In the genomic region with DNA sequence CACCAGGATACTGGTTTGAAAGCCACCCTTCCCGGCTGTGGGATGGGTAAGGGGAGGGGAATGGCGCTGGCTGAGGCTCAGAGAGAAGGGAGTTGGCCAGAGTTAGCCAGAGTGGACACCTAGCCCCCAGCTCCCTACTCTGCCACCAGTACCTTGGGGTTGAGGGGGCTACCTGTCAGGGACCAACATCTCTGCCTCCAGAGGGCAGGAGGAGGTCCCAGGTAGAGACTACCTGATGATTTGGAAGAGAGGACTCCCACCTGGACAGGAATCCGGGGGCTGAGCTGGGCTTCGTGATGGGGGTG, we compare ENCODE assay signal across 14 cellular contexts. TPM values are rescaled to one million over a fixed set of nuclear protein-coding genes. Genes with fewer than 3 reads are reported as not detected.
DNase-seq lines count a peak whose midpoint lies in the region; ATAC-seq, FAIRE-seq and TF ChIP-seq lines count a peak whose summit lies in the region.
"Had no signal": no experiment of that assay in that cellular context is flagged by ENCODE, and none has a peak within 500 bp of the region (broad histone marks: within the 10 kb centered on the region; RNA-seq: fewer than 3 reads in every experiment).

No MANE protein-coding gene starts in this region.

- H3K4me3 Mint-ChIP-seq in activated CD4-positive, alpha-beta T cell treated with anti-CD3 and anti-CD28 coated beads, Interleukin-2, amount 10 ng/mL, durations not matched to agents 24 days and 14 days = no peak overlapping the region
- H3K4me3 Mint-ChIP-seq: activated CD4-positive, alpha-beta T cell treated with anti-CD3 and anti-CD28 coated beads for 36 hours had no signal

- H3K4me1 ChIP-seq in HepG2 (ENCODE audit: insufficient read depth, low read length) (peaks cover 76% of the 10 kb centered on the region), stomach (peaks cover 39 to 64% (median 62%) of the 10 kb centered on the region in 4 donors)

- ATAC-seq in HepG2 (peak; percentile 5), HG02938 (IDR thresholded peaks at IDR 0.05; ENCODE audit: unreplicated experiment) (no peak), GM18498 (IDR thresholded peaks at IDR 0.05; ENCODE audit: unreplicated experiment) (no peak), GM19395 (IDR thresholded peaks at IDR 0.05; ENCODE audit: unreplicated experiment) (no peak)

- POLR2A ChIA-PET in HepG2 (lab: Yijun Ruan, JAX) = interaction anchor here (1.2 to 4.6 kb wide), 9 partner anchors 8 to 218 kb away, joined by 3 to 92 read pairs (median 11); a partner anchor contains a TSS

- H3K4me3 ChIP-seq in HepG2 (replicated peaks in 1 of 3; ENCODE audit: insufficient read depth in 1 of 3, low read depth in 2 of 3, low read length in 3 of 3) = peak overlapping the region in 2 of 3 experiments; percentile 66 to 69; a peak in 5 of 6 replicates
- H3K4me3 ChIP-seq in stomach = peak overlapping the region in 2 of 4 donors; percentile 62 to 66
- H3K4me3 ChIP-seq: GM23248 had no signal

- H3K79me2 ChIP-seq in HepG2 (ENCODE audit: insufficient read depth, low read length) = peaks cover 67% of the 10 kb centered on the region

- H3K36me3 ChIP-seq in HepG2 (replicated peaks in 1 of 2; ENCODE audit: control insufficient read depth in 1 of 2, insufficient read depth in 2 of 2, low read length in 2 of 2) (no peaks in the 10 kb centered on the region), stomach (no peaks in the 10 kb centered on the region)

- H3K27me3 ChIP-seq in HepG2 (ENCODE audit: control insufficient read depth in 1 of 2, insufficient read depth in 2 of 2, low read length in 2 of 2) = no peaks in the 10 kb centered on the region
- peaks cover 0 to 32% (median 0%) of the 10 kb centered on the region in 3 donors for H3K27me3 ChIP-seq in stomach

- TF ChIP-seq EP300 in HepG2 (IDR thresholded peaks at IDR 0.05; ENCODE audit: low read depth in 2 of 2, low read length in 2 of 2) (no peak), HepG2 (CRISPR knock-in tag; IDR thresholded peaks at IDR 0.05; ENCODE audit: borderline replicate concordance) (no peak), stomach (IDR thresholded peaks at IDR 0.05) (no peak)

- WGBS in HepG2 (ENCODE audit: low lambda C conversion rate) = 38% methylated on average over 2 of the region's 4 CpGs
- WGBS in stomach, 5 donors = 31 to 51% (median 39%) methylated on average over 2 to 4 of the region's 4 CpGs

- H3K9ac ChIP-seq in HepG2 (ENCODE audit: insufficient read depth, low read depth, low read length) = peak overlapping the region; percentile 89
- H3K9ac ChIP-seq: GM23248 had no signal

- H2AFZ ChIP-seq in HepG2 (ENCODE audit: low read length) = no peak overlapping the region
- H2AFZ ChIP-seq: GM23248 had no signal

- no peak for TF ChIP-seq RAD21 in HepG2 (CRISPR knock-in tag; IDR thresholded peaks at IDR 0.05)

- H3K27ac ChIP-seq in angular gyrus (ENCODE audit: low read depth, low read length) (peak overlapping the region; percentile 88), HepG2 (ENCODE audit: extremely low read length, insufficient read depth, low read length) (peak overlapping the region; percentile 100), stomach (peak overlapping the region; percentile 89 to 93 (median 91))
- H3K27ac ChIP-seq: GM23248 had no signal

- CTCF ChIA-PET in HepG2 (lab: Yijun Ruan, JAX; ENCODE audit: low intra/inter-chr PET ratio, low total read pairs) = interaction anchor here (1.2 to 1.3 kb wide), 2 partner anchors 13 to 20 kb away, joined by 4 to 8 read pairs; no protein-coding TSS in a partner anchor

- H3K27me3 Mint-ChIP-seq in activated CD4-positive, alpha-beta T cell treated with anti-CD3 and anti-CD28 coated beads, Interleukin-2, amount 10 ng/mL, durations not matched to agents 24 days and 14 days = peaks cover 17% of the 10 kb centered on the region

- peak overlapping the region; percentile 60 for H3K27ac Mint-ChIP-seq in activated CD4-positive, alpha-beta T cell treated with anti-CD3 and anti-CD28 coated beads, Interleukin-2, amount 10 ng/mL, durations not matched to agents 24 days and 14 days
- H3K27ac Mint-ChIP-seq: activated CD4-positive, alpha-beta T cell treated with anti-CD3 and anti-CD28 coated beads for 36 hours; naive B cell had no signal

- no peaks in the 10 kb centered on the region for H4K20me1 ChIP-seq in HepG2 (ENCODE audit: insufficient read depth, low read length)

- no TSS peak for BruUV-seq in HepG2 (replicated peaks; lab: Mats Ljungman, UMichigan)

- in situ Hi-C loops in HepG2 (cut with HindIII; ENCODE audit: extremely low pct_ligation_motif_present, low pct_unique_long_range_greater_than_20kb) = no loop called here

- H3K9me3 ChIP-seq in HepG2 (ENCODE audit: low read length) (no peaks in the 10 kb centered on the region), stomach (no peaks in the 10 kb centered on the region)

- peak overlapping the region; percentile 93 for H3K4me2 ChIP-seq in HepG2 (ENCODE audit: low read depth, low read length)

- TF ChIP-seq POLR2A in HepG2 (IDR thresholded peaks at IDR 0.05; ENCODE audit: insufficient read depth in 1 of 2, low read depth in 2 of 2, low read length in 2 of 2) (no peak), stomach (IDR thresholded peaks at IDR 0.05) (no peak)

- H3K4me1 Mint-ChIP-seq in activated CD4-positive, alpha-beta T cell treated with anti-CD3 and anti-CD28 coated beads, Interleukin-2, amount 10 ng/mL, durations not matched to agents 24 days and 14 days = peaks cover 9% of the 10 kb centered on the region

- no peaks in the 10 kb centered on the region for H3K36me3 Mint-ChIP-seq in activated CD4-positive, alpha-beta T cell treated with anti-CD3 and anti-CD28 coated beads, Interleukin-2, amount 10 ng/mL, durations not matched to agents 24 days and 14 days (ENCODE audit: low read depth)
- H3K36me3 Mint-ChIP-seq: naive B cell had no signal

- DNase-seq in activated CD4-positive, alpha-beta T cell treated with anti-CD3 and anti-CD28 coated beads, Interleukin-2, amount 10 ng/mL, durations not matched to agents 24 days and 14 days = no peak
- DNase-seq in activated CD4-positive, alpha-beta T cell treated with anti-CD3 and anti-CD28 coated beads for 1 hour = no peak
- no peak for DNase-seq in HepG2 (ENCODE audit: low spot score)
- DNase-seq in stomach = no peak
- DNase-seq: COR-L47, GF-D8, GM23248, naive B cell, NCI-H1930 had no signal

- intact Hi-C loops in activated CD4-positive, alpha-beta T cell treated with anti-CD3 and anti-CD28 coated beads, Interleukin-2, amount 10 ng/mL, durations not matched to agents 24 days and 14 days (cut with micrococcal nuclease) = no loop called here
- intact Hi-C loops in HepG2 (cut with micrococcal nuclease; ENCODE audit: unreplicated experiment) (no loop called here), stomach (cut with DNase I; ENCODE audit: low total_unique reads) (no loop called here)

- no peak for FAIRE-seq in HepG2 (lab: Jason Lieb, UNC)

- no peaks in the 10 kb centered on the region for H3K9me3 Mint-ChIP-seq in activated CD4-positive, alpha-beta T cell treated with anti-CD3 and anti-CD28 coated beads, Interleukin-2, amount 10 ng/mL, durations not matched to agents 24 days and 14 days
- H3K9me3 Mint-ChIP-seq: naive B cell had no signal

- TF ChIP-seq CTCF in HepG2 (CRISPR knock-in tag; IDR thresholded peaks at IDR 0.05) (no peak), stomach (IDR thresholded peaks at IDR 0.05) (no peak)

RNA-seq across cellular contexts. Expression of a gene that starts 3.7 kb away (rescaled TPM):
- total RNA-seq in activated CD4-positive, alpha-beta T cell treated with anti-CD3 and anti-CD28 coated beads, Interleukin-2, amount 10 ng/mL, durations not matched to agents 24 days and 14 days = 1.1 and 1.2 TPM in 2 replicates
- total RNA-seq in HepG2 (2016; rRNA removed; fragmentation: Illumina TruSeq; extraction: Trizol) (7.9 and 10.2 TPM in 2 replicates), stomach (100 to 1,000 TPM in 3 of 5 donors, 10 to 100 TPM in 1, 1 to 10 TPM in 1; 6.4 to 527 (median 240) TPM)
- 6.6 and 7.4 TPM in 2 replicates for total RNA-seq in HepG2 (2016; cell fraction: cytosol; rRNA removed; fragmentation: Illumina TruSeq; extraction: Trizol; ENCODE audit: low read depth)
- total RNA-seq in HepG2 (2016; cell fraction: insoluble cytoplasmic fraction; rRNA removed; fragmentation: Illumina TruSeq; extraction: Trizol) = 6.8 and 10.3 TPM in 2 replicates
- 8.2 and 8.5 TPM in 2 replicates for total RNA-seq in HepG2 (2016; cell fraction: membrane; rRNA removed; fragmentation: Illumina TruSeq; extraction: Trizol)
- 16.7 and 20.6 TPM in 2 replicates for total RNA-seq in HepG2 (2016; cell fraction: nucleus; rRNA removed; fragmentation: Illumina TruSeq; extraction: Trizol)
- polyA plus RNA-seq in HepG2 (2011; rRNA removed) (25.9 and 33.2 TPM in 2 replicates), stomach (10 to 100 TPM; 19.0 to 45.9 (median 20.5) TPM)
- polyA plus RNA-seq in HepG2 (2011; cell fraction: cytosol; rRNA removed) = 17.4 and 19.1 TPM in 2 replicates
- 140 and 154 TPM in 2 replicates for polyA plus RNA-seq in HepG2 (2011; cell fraction: nucleus; rRNA removed)
- 27.5 and 41.4 TPM in 2 replicates for polyA plus RNA-seq in HepG2 (2012)
- polyA plus RNA-seq in HepG2 (2016; cell fraction: cytosol; fragmentation: Illumina TruSeq; extraction: Trizol; ENCODE audit: low read depth) = 1.8 and 2.1 TPM in 2 replicates
- polyA plus RNA-seq in HepG2 (2016; cell fraction: insoluble cytoplasmic fraction; fragmentation: Illumina TruSeq; extraction: Trizol; ENCODE audit: low read depth) = 12.8 and 17.2 TPM in 2 replicates
- polyA plus RNA-seq in HepG2 (2016; cell fraction: membrane; fragmentation: Illumina TruSeq; extraction: Trizol; ENCODE audit: low read depth) = 5.7 and 6.2 TPM in 2 replicates
- polyA plus RNA-seq in HepG2 (2016; cell fraction: nucleus; fragmentation: Illumina TruSeq; extraction: Trizol; ENCODE audit: insufficient read depth, low read depth) = 69.8 and 76.1 TPM in 2 replicates
- polyA minus RNA-seq in HepG2 (2011; rRNA and poly(A)+ RNA removed; ENCODE audit: low replicate concordance) = 2.9 and 52.2 TPM in 2 replicates
- polyA minus RNA-seq in HepG2 (2011; cell fraction: cytosol; rRNA and poly(A)+ RNA removed) = 27.3 and 36.7 TPM in 2 replicates
- polyA minus RNA-seq in HepG2 (2011; cell fraction: nucleus; rRNA and poly(A)+ RNA removed) = 39.0 and 39.4 TPM in 2 replicates
- total RNA-seq: GM23248 had no signal

RNA-seq across cellular contexts. Expression of a gene that starts 36.3 kb away (rescaled TPM):
- 179 and 187 TPM in 2 replicates for total RNA-seq in activated CD4-positive, alpha-beta T cell treated with anti-CD3 and anti-CD28 coated beads, Interleukin-2, amount 10 ng/mL, durations not matched to agents 24 days and 14 days
- total RNA-seq in HepG2 (2016; rRNA removed; fragmentation: Illumina TruSeq; extraction: Trizol) = 164 and 175 TPM in 2 replicates
- total RNA-seq in HepG2 (2016; cell fraction: cytosol; rRNA removed; fragmentation: Illumina TruSeq; extraction: Trizol; ENCODE audit: low read depth) = 124 and 186 TPM in 2 replicates
- 157 and 180 TPM in 2 replicates for total RNA-seq in HepG2 (2016; cell fraction: insoluble cytoplasmic fraction; rRNA removed; fragmentation: Illumina TruSeq; extraction: Trizol)
- total RNA-seq in HepG2 (2016; cell fraction: membrane; rRNA removed; fragmentation: Illumina TruSeq; extraction: Trizol) = 166 and 206 TPM in 2 replicates
- total RNA-seq in HepG2 (2016; cell fraction: nucleus; rRNA removed; fragmentation: Illumina TruSeq; extraction: Trizol) = 83.5 and 96.3 TPM in 2 replicates
- polyA plus RNA-seq in HepG2 (2011; rRNA removed) = 363 and 424 TPM in 2 replicates
- 333 and 381 TPM in 2 replicates for polyA plus RNA-seq in HepG2 (2011; cell fraction: cytosol; rRNA removed)
- polyA plus RNA-seq in HepG2 (2011; cell fraction: nucleus; rRNA removed) = 70.6 and 77.2 TPM in 2 replicates
- polyA plus RNA-seq in HepG2 (2012) = 225 and 301 TPM in 2 replicates
- 181 and 226 TPM in 2 replicates for polyA plus RNA-seq in HepG2 (2016; cell fraction: cytosol; fragmentation: Illumina TruSeq; extraction: Trizol; ENCODE audit: low read depth)
- polyA plus RNA-seq in HepG2 (2016; cell fraction: insoluble cytoplasmic fraction; fragmentation: Illumina TruSeq; extraction: Trizol; ENCODE audit: low read depth) = 187 and 188 TPM in 2 replicates
- polyA plus RNA-seq in HepG2 (2016; cell fraction: membrane; fragmentation: Illumina TruSeq; extraction: Trizol; ENCODE audit: low read depth) = 185 and 215 TPM in 2 replicates
- 173 and 175 TPM in 2 replicates for polyA plus RNA-seq in HepG2 (2016; cell fraction: nucleus; fragmentation: Illumina TruSeq; extraction: Trizol; ENCODE audit: insufficient read depth, low read depth)
- polyA minus RNA-seq in HepG2 (2011; rRNA and poly(A)+ RNA removed; ENCODE audit: low replicate concordance) = 153 and 413 TPM in 2 replicates
- polyA minus RNA-seq in HepG2 (2011; cell fraction: cytosol; rRNA and poly(A)+ RNA removed) = 79.2 and 82.2 TPM in 2 replicates
- 54.3 and 55.7 TPM in 2 replicates for polyA minus RNA-seq in HepG2 (2011; cell fraction: nucleus; rRNA and poly(A)+ RNA removed)
- total RNA-seq in stomach = 10 to 100 TPM in 4 of 5 donors, not detected in 1; 24.1 to 50.3 (median 42.8) TPM
- 100 to 1,000 TPM; 184 to 274 (median 210) TPM for polyA plus RNA-seq in stomach

RNA-seq across cellular contexts. Expression of a gene that starts 36.6 kb away (rescaled TPM):
- total RNA-seq in activated CD4-positive, alpha-beta T cell treated with anti-CD3 and anti-CD28 coated beads, Interleukin-2, amount 10 ng/mL, durations not matched to agents 24 days and 14 days = 144 and 152 TPM in 2 replicates
- 102 and 116 TPM in 2 replicates for total RNA-seq in HepG2 (2016; rRNA removed; fragmentation: Illumina TruSeq; extraction: Trizol)
- 9.9 and 12.9 TPM in 2 replicates for total RNA-seq in HepG2 (2016; cell fraction: cytosol; rRNA removed; fragmentation: Illumina TruSeq; extraction: Trizol; ENCODE audit: low read depth)
- total RNA-seq in HepG2 (2016; cell fraction: insoluble cytoplasmic fraction; rRNA removed; fragmentation: Illumina TruSeq; extraction: Trizol) = 103 and 117 TPM in 2 replicates
- 25.3 and 31.0 TPM in 2 replicates for total RNA-seq in HepG2 (2016; cell fraction: membrane; rRNA removed; fragmentation: Illumina TruSeq; extraction: Trizol)
- total RNA-seq in HepG2 (2016; cell fraction: nucleus; rRNA removed; fragmentation: Illumina TruSeq; extraction: Trizol) = 47.5 and 54.1 TPM in 2 replicates
- 10.9 and 12.4 TPM in 2 replicates for polyA plus RNA-seq in HepG2 (2011; rRNA removed)
- polyA plus RNA-seq in HepG2 (2011; cell fraction: cytosol; rRNA removed) = 11.9 and 14.6 TPM in 2 replicates
- 4.0 and 5.3 TPM in 2 replicates for polyA plus RNA-seq in HepG2 (2011; cell fraction: nucleus; rRNA removed)
- polyA plus RNA-seq in HepG2 (2012) = 11.2 and 20.0 TPM in 2 replicates
- 5.2 and 7.1 TPM in 2 replicates for polyA plus RNA-seq in HepG2 (2016; cell fraction: cytosol; fragmentation: Illumina TruSeq; extraction: Trizol; ENCODE audit: low read depth)
- 94.2 and 98.7 TPM in 2 replicates for polyA plus RNA-seq in HepG2 (2016; cell fraction: insoluble cytoplasmic fraction; fragmentation: Illumina TruSeq; extraction: Trizol; ENCODE audit: low read depth)
- polyA plus RNA-seq in HepG2 (2016; cell fraction: membrane; fragmentation: Illumina TruSeq; extraction: Trizol; ENCODE audit: low read depth) = 12.2 and 15.7 TPM in 2 replicates
- polyA plus RNA-seq in HepG2 (2016; cell fraction: nucleus; fragmentation: Illumina TruSeq; extraction: Trizol; ENCODE audit: insufficient read depth, low read depth) = 60.2 and 63.1 TPM in 2 replicates
- polyA minus RNA-seq in HepG2 (2011; rRNA and poly(A)+ RNA removed; ENCODE audit: low replicate concordance) = 25.3 and 218 TPM in 2 replicates
- 7.6 and 10.2 TPM in 2 replicates for polyA minus RNA-seq in HepG2 (2011; cell fraction: cytosol; rRNA and poly(A)+ RNA removed)
- 10.8 and 11.8 TPM in 2 replicates for polyA minus RNA-seq in HepG2 (2011; cell fraction: nucleus; rRNA and poly(A)+ RNA removed)
- total RNA-seq in stomach = 10 to 100 TPM in 2 of 5 donors, 1 to 10 TPM in 2, not detected in 1; 4.2 to 24.6 (median 10.4) TPM
- 10 to 100 TPM in 1 of 3 donors, 1 to 10 TPM in 2; 5.0 to 14.3 (median 10.0) TPM for polyA plus RNA-seq in stomach
